In the genomic region with DNA sequence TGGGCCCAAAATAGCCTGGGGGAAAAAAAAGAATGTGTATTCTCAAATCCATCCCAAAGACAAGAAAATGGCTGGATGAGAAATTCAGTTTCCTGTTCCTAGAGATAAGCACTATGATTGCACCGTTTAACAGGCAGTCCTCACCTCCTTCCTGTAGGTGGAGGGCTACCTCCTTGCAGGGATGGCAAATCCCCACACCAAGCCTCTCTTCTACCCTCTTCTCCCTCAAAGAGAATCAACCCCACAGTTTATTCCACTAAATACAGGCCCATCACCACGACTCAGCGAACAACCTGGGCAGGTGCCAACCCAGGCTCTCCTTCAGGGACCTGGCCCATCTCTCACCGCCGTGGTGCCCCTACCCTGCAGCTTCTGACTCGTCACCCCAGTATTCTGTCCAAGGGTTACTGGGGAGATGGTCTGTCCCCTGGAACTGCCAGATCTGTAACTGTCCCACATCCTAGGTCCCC, we compare ENCODE assay signal across 1 cellular context.
A peak's percentile ranks its signal among the peaks of the same experiment; 100 is the strongest.
TF ChIP-seq lines count a peak whose summit lies in the region.

No MANE protein-coding gene starts in this region.

TF ChIP-seq in K562, 482 proteins besides CTCF, POLR2A, EP300 and RAD21:
- TF ChIP-seq CBFA2T3 (IDR thresholded peaks at IDR 0.05) (peak; percentile 32; the same call in 1 of the 2 replicates), GATA2 (CRISPR knock-in tag; IDR thresholded peaks at IDR 0.05) (0 out of 2 replicates have a peak, but pooled peaks have one; percentile 32), DPF2 (IDR thresholded peaks at IDR 0.05) (0 out of 2 replicates have a peak, but pooled peaks have one; percentile 17), ESRRB (CRISPR knock-in tag; IDR thresholded peaks at IDR 0.05; ENCODE audit: borderline replicate concordance) (0 out of 2 replicates have a peak, but pooled peaks have one; percentile 7), TRIM25 (IDR thresholded peaks at IDR 0.05; ENCODE audit: borderline replicate concordance) (no peak), NFIC (IDR thresholded peaks at IDR 0.05) (peak; percentile 49), ETV1 (tag; conservative IDR thresholded peaks at IDR 0.05; ENCODE audit: low read depth) (0 out of 2 replicates have a peak, but pooled peaks have one; percentile 50), IFI16 (CRISPR knock-in tag; IDR thresholded peaks at IDR 0.05) (no peak), MEF2A (IDR thresholded peaks at IDR 0.05; ENCODE audit: control insufficient read depth, low read depth, low read length) (peak; percentile 29; the same call in 1 of the 2 replicates), GTF2E2 (tag; IDR thresholded peaks at IDR 0.05) (no peak), ZNF197 (CRISPR knock-in tag; IDR thresholded peaks at IDR 0.05; ENCODE audit: low read depth) (no peak), EWSR1 (IDR thresholded peaks at IDR 0.05; ENCODE audit: borderline replicate concordance, low read depth, partially characterized antibody) (peak; percentile 61), ETV5 (CRISPR knock-in tag; IDR thresholded peaks at IDR 0.05; ENCODE audit: low read depth) (no peak), POLR2G (IDR thresholded peaks at IDR 0.05; ENCODE audit: low read depth, low read length) (0 out of 2 replicates have a peak, but pooled peaks have one; percentile 22), ZNF124 (CRISPR knock-in tag; IDR thresholded peaks at IDR 0.05) (no peak), ZFP36 (IDR thresholded peaks at IDR 0.05; ENCODE audit: low read depth, low read length, partially characterized antibody) (peak; percentile 54), SIRT6 (IDR thresholded peaks at IDR 0.05; ENCODE audit: low read depth, low read length) (peak; percentile 16), RCOR1 (IDR thresholded peaks at IDR 0.05; ENCODE audit: borderline replicate concordance in 1 of 2, low read depth in 2 of 2, low read length in 2 of 2) (0 out of 4 replicates have a peak, but pooled peaks of 1 of the 2 experiments have one; percentile 25), THRB (CRISPR knock-in tag; conservative IDR thresholded peaks at IDR 0.05) (no peak), KAT8 (IDR thresholded peaks at IDR 0.05; ENCODE audit: low read depth) (no peak), ETS1 (conservative IDR thresholded peaks at IDR 0.05; ENCODE audit: control insufficient read depth, low read depth, low read length) (0 out of 2 replicates have a peak, but pooled peaks have one; percentile 0), NKRF (IDR thresholded peaks at IDR 0.05; ENCODE audit: borderline replicate concordance) (no peak), TBL1XR1 (IDR thresholded peaks at IDR 0.05; ENCODE audit: low read length in 2 of 2) (no peak), HCFC1 (IDR thresholded peaks at IDR 0.05; ENCODE audit: low read depth, low read length) (0 out of 2 replicates have a peak, but pooled peaks have one; percentile 15), DLX4 (CRISPR knock-in tag; IDR thresholded peaks at IDR 0.05) (no peak)
- TF ChIP-seq, protein P1, sequence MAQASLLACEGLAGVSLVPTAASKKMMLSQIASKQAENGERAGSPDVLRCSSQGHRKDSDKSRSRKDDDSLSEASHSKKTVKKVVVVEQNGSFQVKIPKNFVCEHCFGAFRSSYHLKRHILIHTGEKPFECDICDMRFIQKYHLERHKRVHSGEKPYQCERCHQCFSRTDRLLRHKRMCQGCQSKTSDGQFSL (CRISPR knock-in tag; IDR thresholded peaks at IDR 0.05) = no peak
- TF ChIP-seq, protein P1 (tag; IDR thresholded peaks at IDR 0.05) = no peak
- TF ChIP-seq, protein P2, sequence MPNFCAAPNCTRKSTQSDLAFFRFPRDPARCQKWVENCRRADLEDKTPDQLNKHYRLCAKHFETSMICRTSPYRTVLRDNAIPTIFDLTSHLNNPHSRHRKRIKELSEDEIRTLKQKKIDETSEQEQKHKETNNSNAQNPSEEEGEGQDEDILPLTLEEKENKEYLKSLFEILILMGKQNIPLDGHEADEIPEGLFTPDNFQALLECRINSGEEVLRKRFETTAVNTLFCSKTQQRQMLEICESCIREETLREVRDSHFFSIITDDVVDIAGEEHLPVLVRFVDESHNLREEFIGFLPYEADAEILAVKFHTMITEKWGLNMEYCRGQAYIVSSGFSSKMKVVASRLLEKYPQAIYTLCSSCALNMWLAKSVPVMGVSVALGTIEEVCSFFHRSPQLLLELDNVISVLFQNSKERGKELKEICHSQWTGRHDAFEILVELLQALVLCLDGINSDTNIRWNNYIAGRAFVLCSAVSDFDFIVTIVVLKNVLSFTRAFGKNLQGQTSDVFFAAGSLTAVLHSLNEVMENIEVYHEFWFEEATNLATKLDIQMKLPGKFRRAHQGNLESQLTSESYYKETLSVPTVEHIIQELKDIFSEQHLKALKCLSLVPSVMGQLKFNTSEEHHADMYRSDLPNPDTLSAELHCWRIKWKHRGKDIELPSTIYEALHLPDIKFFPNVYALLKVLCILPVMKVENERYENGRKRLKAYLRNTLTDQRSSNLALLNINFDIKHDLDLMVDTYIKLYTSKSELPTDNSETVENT (CRISPR knock-in tag; IDR thresholded peaks at IDR 0.05) = 0 out of 2 replicates have a peak, but pooled peaks have one; percentile 49
- TF ChIP-seq, protein P3, sequence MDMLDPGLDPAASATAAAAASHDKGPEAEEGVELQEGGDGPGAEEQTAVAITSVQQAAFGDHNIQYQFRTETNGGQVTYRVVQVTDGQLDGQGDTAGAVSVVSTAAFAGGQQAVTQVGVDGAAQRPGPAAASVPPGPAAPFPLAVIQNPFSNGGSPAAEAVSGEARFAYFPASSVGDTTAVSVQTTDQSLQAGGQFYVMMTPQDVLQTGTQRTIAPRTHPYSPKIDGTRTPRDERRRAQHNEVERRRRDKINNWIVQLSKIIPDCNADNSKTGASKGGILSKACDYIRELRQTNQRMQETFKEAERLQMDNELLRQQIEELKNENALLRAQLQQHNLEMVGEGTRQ (CRISPR knock-in tag; IDR thresholded peaks at IDR 0.05) = no peak
- TF ChIP-seq, protein P4, sequence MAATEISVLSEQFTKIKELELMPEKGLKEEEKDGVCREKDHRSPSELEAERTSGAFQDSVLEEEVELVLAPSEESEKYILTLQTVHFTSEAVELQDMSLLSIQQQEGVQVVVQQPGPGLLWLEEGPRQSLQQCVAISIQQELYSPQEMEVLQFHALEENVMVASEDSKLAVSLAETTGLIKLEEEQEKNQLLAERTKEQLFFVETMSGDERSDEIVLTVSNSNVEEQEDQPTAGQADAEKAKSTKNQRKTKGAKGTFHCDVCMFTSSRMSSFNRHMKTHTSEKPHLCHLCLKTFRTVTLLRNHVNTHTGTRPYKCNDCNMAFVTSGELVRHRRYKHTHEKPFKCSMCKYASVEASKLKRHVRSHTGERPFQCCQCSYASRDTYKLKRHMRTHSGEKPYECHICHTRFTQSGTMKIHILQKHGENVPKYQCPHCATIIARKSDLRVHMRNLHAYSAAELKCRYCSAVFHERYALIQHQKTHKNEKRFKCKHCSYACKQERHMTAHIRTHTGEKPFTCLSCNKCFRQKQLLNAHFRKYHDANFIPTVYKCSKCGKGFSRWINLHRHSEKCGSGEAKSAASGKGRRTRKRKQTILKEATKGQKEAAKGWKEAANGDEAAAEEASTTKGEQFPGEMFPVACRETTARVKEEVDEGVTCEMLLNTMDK (IDR thresholded peaks at IDR 0.05; ENCODE audit: borderline replicate concordance, insufficient read depth, low read depth, low read length, poor library complexity, severe bottlenecking) = peak; percentile 33
- TF ChIP-seq, protein P5, sequence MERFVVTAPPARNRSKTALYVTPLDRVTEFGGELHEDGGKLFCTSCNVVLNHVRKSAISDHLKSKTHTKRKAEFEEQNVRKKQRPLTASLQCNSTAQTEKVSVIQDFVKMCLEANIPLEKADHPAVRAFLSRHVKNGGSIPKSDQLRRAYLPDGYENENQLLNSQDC (CRISPR knock-in tag; IDR thresholded peaks at IDR 0.05) = no peak
